8 cellular contexts compared by ENCODE assay signal in the genomic region with DNA sequence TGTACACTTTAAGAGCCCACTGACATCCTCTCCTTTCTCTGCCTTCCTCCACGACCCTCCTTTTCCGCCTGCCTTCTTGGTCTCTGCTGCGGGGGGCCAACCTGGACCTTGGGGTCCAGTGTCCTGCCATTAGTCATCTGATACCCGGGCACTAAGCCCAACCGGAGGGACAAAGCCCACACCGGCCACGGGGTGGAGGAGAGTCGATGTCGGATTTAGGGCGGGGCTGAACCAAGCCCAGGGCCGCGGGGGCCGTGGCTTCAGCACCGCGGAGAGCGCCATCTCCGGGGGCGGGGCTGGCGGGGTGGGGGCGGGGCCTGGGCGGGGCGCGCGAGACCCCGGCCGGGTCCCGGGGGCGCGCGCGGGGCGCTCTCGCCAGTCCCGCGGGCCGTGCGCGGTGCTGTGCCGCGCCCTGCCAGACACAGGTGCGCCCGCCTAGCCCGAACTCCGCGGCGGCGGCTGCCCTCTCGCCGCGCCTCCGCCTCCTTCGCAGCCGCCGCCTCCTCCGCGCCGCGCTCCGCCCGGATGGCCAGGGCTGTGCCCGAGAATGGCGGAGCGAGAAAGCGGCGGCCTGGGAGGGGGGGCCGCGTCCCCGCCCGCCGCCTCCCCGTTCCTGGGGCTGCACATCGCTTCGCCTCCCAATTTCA. TPM values are rescaled to one million over a fixed set of nuclear protein-coding genes. Genes with fewer than 3 reads are reported as not detected.
DNase-seq lines count a peak whose midpoint lies in the region; ATAC-seq, FAIRE-seq and TF ChIP-seq lines count a peak whose summit lies in the region.

A gene (plus strand): TSS at position 378 of the 647 bp plus-strand sequence. CDS start 170 bp downstream, at position 548.

- ATAC-seq in HG03045 (IDR thresholded peaks at IDR 0.05; ENCODE audit: unreplicated experiment) = peak; percentile 46

- H3K9ac ChIP-seq in mucosa of stomach (ENCODE audit: low read length) = peak within 1 kb of the TSS; percentile 43

- peak within 1 kb of the TSS; percentile 21 for H3K27ac Mint-ChIP-seq in endothelial cell (ENCODE audit: unreplicated experiment)

- H3K36me3 Mint-ChIP-seq in endothelial cell (ENCODE audit: low read depth, unreplicated experiment) = peaks cover 13% of the 10 kb centered on the region

- no peaks in the 10 kb centered on the region for H3K9me3 Mint-ChIP-seq in endothelial cell (ENCODE audit: unreplicated experiment)

- peaks cover 18% of the 10 kb centered on the region for H3K27me3 Mint-ChIP-seq in endothelial cell (ENCODE audit: unreplicated experiment)

- DNase-seq in GM12892 (ENCODE audit: insufficient read length) = peak; percentile 84
- peak; percentile 91 for DNase-seq in NCI-H69 (lab: John Stamatoyannopoulos, UW)
- DNase-seq in activated CD8-positive, alpha-beta memory T cell treated with anti-CD3 and anti-CD28 coated beads for 24 hours = peak; percentile 83
- DNase-seq in endothelial cell (ENCODE audit: low spot score) = peak; percentile 66
- peak; percentile 11 to 62 (median 52) for DNase-seq in stimulated activated naive CD4-positive, alpha-beta T cell (lab: John Stamatoyannopoulos, UW)
- no peak for DNase-seq in T1000 (lab: John Stamatoyannopoulos, UW)

- no peaks in the 10 kb centered on the region for H3K9me3 ChIP-seq in mucosa of stomach (ENCODE audit: control insufficient read depth, low read length)

- no peaks in the 10 kb centered on the region for H3K4me1 Mint-ChIP-seq in endothelial cell (ENCODE audit: unreplicated experiment)

- TF ChIP-seq POLR2A in GM12892 (IDR thresholded peaks at IDR 0.05; ENCODE audit: low read depth, low read length) = no peak

- no peak within 1 kb of the TSS for H3K4me3 ChIP-seq in mucosa of stomach (ENCODE audit: low read length)

- TF ChIP-seq CTCF in endothelial cell (IDR thresholded peaks at IDR 0.05; ENCODE audit: unreplicated experiment) = no peak

- H3K27me3 ChIP-seq in mucosa of stomach (ENCODE audit: control insufficient read depth, insufficient read depth, low read length) = no peaks in the 10 kb centered on the region

- FAIRE-seq in GM12892 (lab: Jason Lieb, UNC) = peak; percentile 50

- peaks cover 6% of the 10 kb centered on the region for H3K36me3 ChIP-seq in mucosa of stomach (ENCODE audit: control insufficient read depth, insufficient read depth, low read length)

- H3K4me3 Mint-ChIP-seq in endothelial cell (ENCODE audit: unreplicated experiment) = peak within 1 kb of the TSS; percentile 80

- H3K4me1 ChIP-seq in mucosa of stomach (ENCODE audit: control insufficient read depth, insufficient read depth, low read length) = peaks cover 4% of the 10 kb centered on the region

RNA-seq across cellular contexts. Expression of the gene that starts here (rescaled TPM):
- polyA plus RNA-seq in GM12892 (2012; ENCODE audit: missing spikeins) = 0.15 TPM
- total RNA-seq in endothelial cell (ENCODE audit: unreplicated experiment) = 3.7 TPM
